Comparison of ENCODE assay signal across 8 cellular contexts in genomic region chr1:10507111-10507879, GRCh38. TPM values are rescaled to one million over a fixed set of nuclear protein-coding genes. Genes with fewer than 3 reads are reported as not detected.
A peak's percentile ranks its signal among the peaks of the same experiment; 100 is the strongest.
DNase-seq lines count a peak whose midpoint lies in the region; ATAC-seq and TF ChIP-seq lines count a peak whose summit lies in the region.

No MANE protein-coding gene starts in this region.

- peak in 3 of 4 experiments; percentile 8 to 27 (median 21) for DNase-seq in activated CD4-positive, CD25-positive, alpha-beta regulatory T cell (lab: John Stamatoyannopoulos, UW)
- peak; percentile 92 for DNase-seq in NB4 (ENCODE audit: low read depth)
- peak; percentile 70 for DNase-seq in SIG-M5 treated with dmso at 0.1 percent for 504 hours (lab: John Stamatoyannopoulos, UW; ENCODE audit: unreplicated experiment)
- peak; percentile 74 for DNase-seq in activated naive CD4-positive, alpha-beta T cell treated with anti-CD3 and anti-CD28 coated beads, Interleukin-2, amount 10 ng/mL, durations not matched to agents 7 days and 5 days
- DNase-seq in glutamatergic neuron: peak; percentile 73
- peak; percentile 85 for DNase-seq in posterior vena cava (ENCODE audit: low spot score)

- H3K4me1 Mint-ChIP-seq in activated naive CD4-positive, alpha-beta T cell treated with anti-CD3 and anti-CD28 coated beads, Interleukin-2, amount 10 ng/mL, durations not matched to agents 7 days and 5 days: peaks cover 62% of the 10 kb centered on the region
- peaks cover 33% of the 10 kb centered on the region for H3K4me1 Mint-ChIP-seq in glutamatergic neuron (ENCODE audit: low read depth, unreplicated experiment)

- TF ChIP-seq POLR2A in NB4 (IDR thresholded peaks at IDR 0.05; ENCODE audit: extremely low read depth, insufficient read length): no peak

- TF ChIP-seq CTCF in NB4 (IDR thresholded peaks at IDR 0.05; ENCODE audit: low read depth, low read length) (peak; percentile 88), glutamatergic neuron (IDR thresholded peaks at IDR 0.05; ENCODE audit: partially characterized antibody, unreplicated experiment) (peak; percentile 64)

- H3K4me3 ChIP-seq in NB4 (ENCODE audit: low read depth, low read length): peak overlapping the region; percentile 7

- ATAC-seq in activated CD4-positive, CD25-positive, alpha-beta regulatory T cell treated with anti-CD3 and anti-CD28 coated beads, Interleukin-2, amount 50 U/mL, for 24 hours: no peak
- ATAC-seq in HG03442 (IDR thresholded peaks at IDR 0.05; ENCODE audit: unreplicated experiment): no peak

- no peaks in the 10 kb centered on the region for H3K27me3 Mint-ChIP-seq in activated naive CD4-positive, alpha-beta T cell treated with anti-CD3 and anti-CD28 coated beads, Interleukin-2, amount 10 ng/mL, durations not matched to agents 7 days and 5 days
- H3K27me3 Mint-ChIP-seq in glutamatergic neuron (ENCODE audit: unreplicated experiment): peaks cover 1% of the 10 kb centered on the region

- H3K9me3 Mint-ChIP-seq in activated naive CD4-positive, alpha-beta T cell treated with anti-CD3 and anti-CD28 coated beads, Interleukin-2, amount 10 ng/mL, durations not matched to agents 7 days and 5 days: no peaks in the 10 kb centered on the region
- no peaks in the 10 kb centered on the region for H3K9me3 Mint-ChIP-seq in glutamatergic neuron (ENCODE audit: unreplicated experiment)

- H3K36me3 Mint-ChIP-seq in activated naive CD4-positive, alpha-beta T cell treated with anti-CD3 and anti-CD28 coated beads, Interleukin-2, amount 10 ng/mL, durations not matched to agents 7 days and 5 days: peaks cover 6% of the 10 kb centered on the region
- no peaks in the 10 kb centered on the region for H3K36me3 Mint-ChIP-seq in glutamatergic neuron (ENCODE audit: unreplicated experiment)

- H3K27ac Mint-ChIP-seq in activated naive CD4-positive, alpha-beta T cell treated with anti-CD3 and anti-CD28 coated beads, Interleukin-2, amount 10 ng/mL, durations not matched to agents 7 days and 5 days: peak overlapping the region; percentile 62
- no peak overlapping the region for H3K27ac Mint-ChIP-seq in glutamatergic neuron (ENCODE audit: unreplicated experiment)

- no peak overlapping the region for H3K4me3 Mint-ChIP-seq in activated naive CD4-positive, alpha-beta T cell treated with anti-CD3 and anti-CD28 coated beads, Interleukin-2, amount 10 ng/mL, durations not matched to agents 7 days and 5 days
- no peak overlapping the region for H3K4me3 Mint-ChIP-seq in glutamatergic neuron (ENCODE audit: unreplicated experiment)

- CTCF ChIA-PET in activated naive CD4-positive, alpha-beta T cell treated with anti-CD3 and anti-CD28 coated beads, Interleukin-2, amount 10 ng/mL, durations not matched to agents 7 days and 5 days (lab: Charles Lee): interaction anchor here (0.7 to 7.7 kb wide), 19 partner anchors 9 to 530 kb away, joined by 3 to 67 read pairs (median 4); no protein-coding TSS in a partner anchor

- intact Hi-C loops in posterior vena cava (cut with DNase I): loop anchor here in 1 of 2 donors (5.0 kb wide), 1 partner anchor 360 kb away; no protein-coding TSS in a partner anchor

RNA-seq across cellular contexts. Expression of gene PEX14, which starts 32.5 kb away (rescaled TPM):
- total RNA-seq in glutamatergic neuron (ENCODE audit: unreplicated experiment): 25.8 TPM
- total RNA-seq in posterior vena cava: 10 to 100 TPM; 12.8 to 15.0 TPM

RNA-seq across cellular contexts. Expression of gene DFFA, which starts 35.0 kb away (rescaled TPM):
- total RNA-seq in glutamatergic neuron (ENCODE audit: unreplicated experiment): 38.0 TPM
- total RNA-seq in posterior vena cava: 10 to 100 TPM; 21.5 to 24.4 TPM

RNA-seq across cellular contexts. Expression of gene CORT, which starts 57.5 kb away (rescaled TPM):
- total RNA-seq in glutamatergic neuron (ENCODE audit: unreplicated experiment) (0.59 TPM), posterior vena cava (under 1 TPM in 1 of 2 donors, not detected in 1; 0.33 TPM)

Comparison
In these comparisons a context has a peak if more than half of its experiments do, and no peak if none do; other contexts are left out.
1. DNase-seq: peak in every context shown above with its lines; median percentile 92 in NB4; 85 in posterior vena cava; 74 in activated naive CD4-positive, alpha-beta T cell treated with anti-CD3 and anti-CD28 coated beads, Interleukin-2, amount 10 ng/mL, durations not matched to agents 7 days and 5 days; 73 in glutamatergic neuron; 70 in SIG-M5 treated with dmso at 0.1 percent for 504 hours; 21 in activated CD4-positive, CD25-positive, alpha-beta regulatory T cell.